1 cellular context compared by ENCODE assay signal in the genomic region with DNA sequence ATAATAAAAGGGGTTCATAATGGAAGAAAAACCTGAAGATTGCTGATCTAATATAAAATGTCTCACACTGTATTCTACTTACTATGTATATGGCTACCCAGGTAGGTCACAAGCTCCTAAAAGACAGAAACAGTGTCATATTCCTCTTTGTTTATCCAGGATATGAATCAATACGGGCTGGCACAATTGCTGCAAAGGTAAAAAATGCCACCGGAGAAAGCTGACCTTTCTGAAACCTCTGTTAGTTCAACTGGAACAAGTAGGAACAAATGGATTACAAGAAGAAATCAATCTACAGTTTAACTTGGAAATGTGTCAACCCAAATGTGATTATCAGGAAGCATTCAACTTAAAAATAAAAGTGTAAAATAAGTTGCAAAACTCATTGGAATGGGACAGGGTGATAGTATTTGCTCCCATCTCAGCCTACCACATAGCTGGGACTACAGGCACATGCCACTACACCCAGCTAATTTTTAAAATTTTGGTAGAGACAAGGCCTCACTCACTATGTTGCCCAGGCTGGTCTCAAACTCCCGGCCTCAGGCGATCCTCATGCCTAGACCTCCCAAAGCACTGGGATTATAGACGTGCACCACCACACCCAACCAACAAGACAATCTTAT.
TF ChIP-seq lines count a peak whose summit lies in the region.

No MANE protein-coding gene starts in this region.

TF ChIP-seq in SK-N-SH treated with all-trans-retinoic acid at 6 μM for 48 hours, 23 proteins besides CTCF, POLR2A, EP300 and RAD21 (continued from another document):
- TF ChIP-seq ARNTL (CRISPR knock-in tag; IDR thresholded peaks at IDR 0.05; ENCODE audit: borderline replicate concordance, low read depth) (no peak), SNAI2 (CRISPR knock-in tag; IDR thresholded peaks at IDR 0.05) (no peak), OSR1 (CRISPR knock-in tag; IDR thresholded peaks at IDR 0.05) (no peak), TOX (CRISPR knock-in tag; IDR thresholded peaks at IDR 0.05; ENCODE audit: borderline replicate concordance) (no peak), ZFP30 (CRISPR knock-in tag; IDR thresholded peaks at IDR 0.05) (no peak), ISL1 (CRISPR knock-in tag; IDR thresholded peaks at IDR 0.05) (no peak), ZC3H10 (CRISPR knock-in tag; IDR thresholded peaks at IDR 0.05) (no peak), CSDC2 (CRISPR knock-in tag; IDR thresholded peaks at IDR 0.05) (no peak), GLIS3 (CRISPR knock-in tag; IDR thresholded peaks at IDR 0.05) (no peak), ZFP3 (CRISPR knock-in tag; IDR thresholded peaks at IDR 0.05) (no peak), PPARA (CRISPR knock-in tag; IDR thresholded peaks at IDR 0.05; ENCODE audit: borderline replicate concordance) (no peak)
- TF ChIP-seq, protein P1, sequence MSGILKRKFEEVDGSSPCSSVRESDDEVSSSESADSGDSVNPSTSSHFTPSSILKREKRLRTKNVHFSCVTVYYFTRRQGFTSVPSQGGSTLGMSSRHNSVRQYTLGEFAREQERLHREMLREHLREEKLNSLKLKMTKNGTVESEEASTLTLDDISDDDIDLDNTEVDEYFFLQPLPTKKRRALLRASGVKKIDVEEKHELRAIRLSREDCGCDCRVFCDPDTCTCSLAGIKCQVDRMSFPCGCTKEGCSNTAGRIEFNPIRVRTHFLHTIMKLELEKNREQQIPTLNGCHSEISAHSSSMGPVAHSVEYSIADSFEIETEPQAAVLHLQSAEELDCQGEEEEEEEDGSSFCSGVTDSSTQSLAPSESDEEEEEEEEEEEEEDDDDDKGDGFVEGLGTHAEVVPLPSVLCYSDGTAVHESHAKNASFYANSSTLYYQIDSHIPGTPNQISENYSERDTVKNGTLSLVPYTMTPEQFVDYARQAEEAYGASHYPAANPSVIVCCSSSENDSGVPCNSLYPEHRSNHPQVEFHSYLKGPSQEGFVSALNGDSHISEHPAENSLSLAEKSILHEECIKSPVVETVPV (CRISPR knock-in tag; IDR thresholded peaks at IDR 0.05) = no peak
- TF ChIP-seq, protein P2, sequence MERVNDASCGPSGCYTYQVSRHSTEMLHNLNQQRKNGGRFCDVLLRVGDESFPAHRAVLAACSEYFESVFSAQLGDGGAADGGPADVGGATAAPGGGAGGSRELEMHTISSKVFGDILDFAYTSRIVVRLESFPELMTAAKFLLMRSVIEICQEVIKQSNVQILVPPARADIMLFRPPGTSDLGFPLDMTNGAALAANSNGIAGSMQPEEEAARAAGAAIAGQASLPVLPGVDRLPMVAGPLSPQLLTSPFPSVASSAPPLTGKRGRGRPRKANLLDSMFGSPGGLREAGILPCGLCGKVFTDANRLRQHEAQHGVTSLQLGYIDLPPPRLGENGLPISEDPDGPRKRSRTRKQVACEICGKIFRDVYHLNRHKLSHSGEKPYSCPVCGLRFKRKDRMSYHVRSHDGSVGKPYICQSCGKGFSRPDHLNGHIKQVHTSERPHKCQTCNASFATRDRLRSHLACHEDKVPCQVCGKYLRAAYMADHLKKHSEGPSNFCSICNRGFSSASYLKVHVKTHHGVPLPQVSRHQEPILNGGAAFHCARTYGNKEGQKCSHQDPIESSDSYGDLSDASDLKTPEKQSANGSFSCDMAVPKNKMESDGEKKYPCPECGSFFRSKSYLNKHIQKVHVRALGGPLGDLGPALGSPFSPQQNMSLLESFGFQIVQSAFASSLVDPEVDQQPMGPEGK (CRISPR knock-in tag; IDR thresholded peaks at IDR 0.05; ENCODE audit: borderline replicate concordance) = no peak
